Comparison of ENCODE assay signal across 1 cellular context in the genomic region with DNA sequence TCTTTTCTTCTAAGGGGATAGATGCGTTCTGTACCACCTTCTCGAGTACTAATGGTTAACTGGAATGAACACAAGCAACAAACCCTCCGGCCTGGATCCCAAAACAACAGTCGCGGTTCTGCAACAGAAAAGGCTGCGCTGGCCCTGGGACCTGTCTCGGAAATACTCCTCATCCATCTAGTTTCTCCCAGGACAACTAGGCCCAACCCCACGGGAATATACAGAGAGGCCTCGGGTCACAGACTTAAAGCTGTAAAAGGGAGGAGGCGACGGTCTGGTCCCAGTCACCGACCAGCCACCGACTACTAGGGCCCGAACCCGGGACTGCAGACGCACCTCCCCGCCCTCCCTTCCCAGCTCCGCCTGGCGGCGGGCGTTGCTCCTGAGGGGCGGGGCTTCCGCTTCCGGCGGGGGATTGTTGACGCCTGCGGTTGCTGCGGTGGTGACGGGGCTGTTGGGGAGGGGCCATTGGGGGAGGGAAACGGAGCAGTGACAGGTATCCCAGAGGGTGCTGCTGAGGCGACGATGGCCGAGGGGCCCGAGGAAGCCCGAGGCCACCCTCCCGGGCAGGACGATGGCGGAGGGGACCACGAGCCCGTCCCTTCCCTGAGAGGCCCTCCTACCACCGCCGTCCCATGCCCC.
TF ChIP-seq lines count a peak whose summit lies in the region.

A gene with protein sequence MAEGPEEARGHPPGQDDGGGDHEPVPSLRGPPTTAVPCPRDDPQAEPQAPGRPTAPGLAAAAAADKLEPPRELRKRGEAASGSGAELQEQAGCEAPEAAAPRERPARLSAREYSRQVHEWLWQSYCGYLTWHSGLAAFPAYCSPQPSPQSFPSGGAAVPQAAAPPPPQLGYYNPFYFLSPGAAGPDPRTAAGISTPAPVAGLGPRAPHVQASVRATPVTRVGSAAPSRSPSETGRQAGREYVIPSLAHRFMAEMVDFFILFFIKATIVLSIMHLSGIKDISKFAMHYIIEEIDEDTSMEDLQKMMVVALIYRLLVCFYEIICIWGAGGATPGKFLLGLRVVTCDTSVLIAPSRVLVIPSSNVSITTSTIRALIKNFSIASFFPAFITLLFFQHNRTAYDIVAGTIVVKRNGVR (plus strand): TSS at position 418 of the 642 bp plus-strand sequence. CDS start 108 bp downstream, at position 526.

TF ChIP-seq in HEK293, 187 proteins besides CTCF, POLR2A, EP300 and RAD21 (continued from another document and continues in another):
- TF ChIP-seq, protein P1, sequence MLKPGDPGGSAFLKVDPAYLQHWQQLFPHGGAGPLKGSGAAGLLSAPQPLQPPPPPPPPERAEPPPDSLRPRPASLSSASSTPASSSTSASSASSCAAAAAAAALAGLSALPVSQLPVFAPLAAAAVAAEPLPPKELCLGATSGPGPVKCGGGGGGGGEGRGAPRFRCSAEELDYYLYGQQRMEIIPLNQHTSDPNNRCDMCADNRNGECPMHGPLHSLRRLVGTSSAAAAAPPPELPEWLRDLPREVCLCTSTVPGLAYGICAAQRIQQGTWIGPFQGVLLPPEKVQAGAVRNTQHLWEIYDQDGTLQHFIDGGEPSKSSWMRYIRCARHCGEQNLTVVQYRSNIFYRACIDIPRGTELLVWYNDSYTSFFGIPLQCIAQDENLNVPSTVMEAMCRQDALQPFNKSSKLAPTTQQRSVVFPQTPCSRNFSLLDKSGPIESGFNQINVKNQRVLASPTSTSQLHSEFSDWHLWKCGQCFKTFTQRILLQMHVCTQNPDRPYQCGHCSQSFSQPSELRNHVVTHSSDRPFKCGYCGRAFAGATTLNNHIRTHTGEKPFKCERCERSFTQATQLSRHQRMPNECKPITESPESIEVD (tag by site-specific recombination; IDR thresholded peaks at IDR 0.05): no peak
- TF ChIP-seq ZNF416 (tag by site-specific recombination; IDR thresholded peaks at IDR 0.05): no peak
- TF ChIP-seq SCRT2 (tag by site-specific recombination; IDR thresholded peaks at IDR 0.05): no peak; the same call in 1 of the 2 replicates
- TF ChIP-seq ZNF433 (tag by site-specific recombination; IDR thresholded peaks at IDR 0.05; ENCODE audit: low read depth): no peak
- TF ChIP-seq, protein P2, sequence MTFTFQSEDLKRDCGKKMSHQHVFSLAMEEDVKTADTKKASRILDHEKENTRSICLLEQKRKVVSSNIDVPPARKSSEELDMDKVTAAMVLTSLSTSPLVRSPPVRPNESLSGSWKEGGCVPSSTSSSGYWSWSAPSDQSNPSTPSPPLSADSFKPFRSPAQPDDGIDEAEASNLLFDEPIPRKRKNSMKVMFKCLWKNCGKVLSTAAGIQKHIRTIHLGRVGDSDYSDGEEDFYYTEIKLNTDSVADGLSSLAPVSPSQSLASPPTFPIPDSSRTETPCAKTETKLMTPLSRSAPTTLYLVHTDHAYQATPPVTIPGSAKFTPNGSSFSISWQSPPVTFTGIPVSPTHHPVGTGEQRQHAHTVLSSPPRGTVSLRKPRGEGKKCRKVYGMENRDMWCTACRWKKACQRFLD (tag by site-specific recombination; IDR thresholded peaks at IDR 0.05): no peak
- TF ChIP-seq, protein P3, sequence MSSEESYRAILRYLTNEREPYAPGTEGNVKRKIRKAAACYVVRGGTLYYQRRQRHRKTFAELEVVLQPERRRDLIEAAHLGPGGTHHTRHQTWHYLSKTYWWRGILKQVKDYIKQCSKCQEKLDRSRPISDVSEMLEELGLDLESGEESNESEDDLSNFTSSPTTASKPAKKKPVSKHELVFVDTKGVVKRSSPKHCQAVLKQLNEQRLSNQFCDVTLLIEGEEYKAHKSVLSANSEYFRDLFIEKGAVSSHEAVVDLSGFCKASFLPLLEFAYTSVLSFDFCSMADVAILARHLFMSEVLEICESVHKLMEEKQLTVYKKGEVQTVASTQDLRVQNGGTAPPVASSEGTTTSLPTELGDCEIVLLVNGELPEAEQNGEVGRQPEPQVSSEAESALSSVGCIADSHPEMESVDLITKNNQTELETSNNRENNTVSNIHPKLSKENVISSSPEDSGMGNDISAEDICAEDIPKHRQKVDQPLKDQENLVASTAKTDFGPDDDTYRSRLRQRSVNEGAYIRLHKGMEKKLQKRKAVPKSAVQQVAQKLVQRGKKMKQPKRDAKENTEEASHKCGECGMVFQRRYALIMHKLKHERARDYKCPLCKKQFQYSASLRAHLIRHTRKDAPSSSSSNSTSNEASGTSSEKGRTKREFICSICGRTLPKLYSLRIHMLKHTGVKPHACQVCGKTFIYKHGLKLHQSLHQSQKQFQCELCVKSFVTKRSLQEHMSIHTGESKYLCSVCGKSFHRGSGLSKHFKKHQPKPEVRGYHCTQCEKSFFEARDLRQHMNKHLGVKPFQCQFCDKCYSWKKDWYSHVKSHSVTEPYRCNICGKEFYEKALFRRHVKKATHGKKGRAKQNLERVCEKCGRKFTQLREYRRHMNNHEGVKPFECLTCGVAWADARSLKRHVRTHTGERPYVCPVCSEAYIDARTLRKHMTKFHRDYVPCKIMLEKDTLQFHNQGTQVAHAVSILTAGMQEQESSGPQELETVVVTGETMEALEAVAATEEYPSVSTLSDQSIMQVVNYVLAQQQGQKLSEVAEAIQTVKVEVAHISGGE (tag by site-specific recombination; conservative IDR thresholded peaks at IDR 0.05; ENCODE audit: low read depth): peak; percentile 87
- TF ChIP-seq, protein P4, sequence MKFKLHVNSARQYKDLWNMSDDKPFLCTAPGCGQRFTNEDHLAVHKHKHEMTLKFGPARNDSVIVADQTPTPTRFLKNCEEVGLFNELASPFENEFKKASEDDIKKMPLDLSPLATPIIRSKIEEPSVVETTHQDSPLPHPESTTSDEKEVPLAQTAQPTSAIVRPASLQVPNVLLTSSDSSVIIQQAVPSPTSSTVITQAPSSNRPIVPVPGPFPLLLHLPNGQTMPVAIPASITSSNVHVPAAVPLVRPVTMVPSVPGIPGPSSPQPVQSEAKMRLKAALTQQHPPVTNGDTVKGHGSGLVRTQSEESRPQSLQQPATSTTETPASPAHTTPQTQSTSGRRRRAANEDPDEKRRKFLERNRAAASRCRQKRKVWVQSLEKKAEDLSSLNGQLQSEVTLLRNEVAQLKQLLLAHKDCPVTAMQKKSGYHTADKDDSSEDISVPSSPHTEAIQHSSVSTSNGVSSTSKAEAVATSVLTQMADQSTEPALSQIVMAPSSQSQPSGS (tag by site-specific recombination; IDR thresholded peaks at IDR 0.05; ENCODE audit: low read depth): no peak
- TF ChIP-seq ZNF121 (tag by site-specific recombination; IDR thresholded peaks at IDR 0.05): no peak
- no peak for TF ChIP-seq ZNF155 (tag by site-specific recombination; IDR thresholded peaks at IDR 0.05)
- no peak for TF ChIP-seq ZFHX2 (tag by site-specific recombination; conservative IDR thresholded peaks at IDR 0.05)
- no peak for TF ChIP-seq ZNF555 (tag by site-specific recombination; conservative IDR thresholded peaks at IDR 0.05)
- TF ChIP-seq YY1 (tag by site-specific recombination; IDR thresholded peaks at IDR 0.05): 0 out of 2 replicates have a peak, but pooled peaks have one; percentile 31
- TF ChIP-seq, protein P5, sequence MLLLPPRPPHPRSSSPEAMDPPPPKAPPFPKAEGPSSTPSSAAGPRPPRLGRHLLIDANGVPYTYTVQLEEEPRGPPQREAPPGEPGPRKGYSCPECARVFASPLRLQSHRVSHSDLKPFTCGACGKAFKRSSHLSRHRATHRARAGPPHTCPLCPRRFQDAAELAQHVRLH (tag by site-specific recombination; IDR thresholded peaks at IDR 0.05): 0 out of 2 replicates have a peak, but pooled peaks have one; percentile 19
- TF ChIP-seq, protein P6, sequence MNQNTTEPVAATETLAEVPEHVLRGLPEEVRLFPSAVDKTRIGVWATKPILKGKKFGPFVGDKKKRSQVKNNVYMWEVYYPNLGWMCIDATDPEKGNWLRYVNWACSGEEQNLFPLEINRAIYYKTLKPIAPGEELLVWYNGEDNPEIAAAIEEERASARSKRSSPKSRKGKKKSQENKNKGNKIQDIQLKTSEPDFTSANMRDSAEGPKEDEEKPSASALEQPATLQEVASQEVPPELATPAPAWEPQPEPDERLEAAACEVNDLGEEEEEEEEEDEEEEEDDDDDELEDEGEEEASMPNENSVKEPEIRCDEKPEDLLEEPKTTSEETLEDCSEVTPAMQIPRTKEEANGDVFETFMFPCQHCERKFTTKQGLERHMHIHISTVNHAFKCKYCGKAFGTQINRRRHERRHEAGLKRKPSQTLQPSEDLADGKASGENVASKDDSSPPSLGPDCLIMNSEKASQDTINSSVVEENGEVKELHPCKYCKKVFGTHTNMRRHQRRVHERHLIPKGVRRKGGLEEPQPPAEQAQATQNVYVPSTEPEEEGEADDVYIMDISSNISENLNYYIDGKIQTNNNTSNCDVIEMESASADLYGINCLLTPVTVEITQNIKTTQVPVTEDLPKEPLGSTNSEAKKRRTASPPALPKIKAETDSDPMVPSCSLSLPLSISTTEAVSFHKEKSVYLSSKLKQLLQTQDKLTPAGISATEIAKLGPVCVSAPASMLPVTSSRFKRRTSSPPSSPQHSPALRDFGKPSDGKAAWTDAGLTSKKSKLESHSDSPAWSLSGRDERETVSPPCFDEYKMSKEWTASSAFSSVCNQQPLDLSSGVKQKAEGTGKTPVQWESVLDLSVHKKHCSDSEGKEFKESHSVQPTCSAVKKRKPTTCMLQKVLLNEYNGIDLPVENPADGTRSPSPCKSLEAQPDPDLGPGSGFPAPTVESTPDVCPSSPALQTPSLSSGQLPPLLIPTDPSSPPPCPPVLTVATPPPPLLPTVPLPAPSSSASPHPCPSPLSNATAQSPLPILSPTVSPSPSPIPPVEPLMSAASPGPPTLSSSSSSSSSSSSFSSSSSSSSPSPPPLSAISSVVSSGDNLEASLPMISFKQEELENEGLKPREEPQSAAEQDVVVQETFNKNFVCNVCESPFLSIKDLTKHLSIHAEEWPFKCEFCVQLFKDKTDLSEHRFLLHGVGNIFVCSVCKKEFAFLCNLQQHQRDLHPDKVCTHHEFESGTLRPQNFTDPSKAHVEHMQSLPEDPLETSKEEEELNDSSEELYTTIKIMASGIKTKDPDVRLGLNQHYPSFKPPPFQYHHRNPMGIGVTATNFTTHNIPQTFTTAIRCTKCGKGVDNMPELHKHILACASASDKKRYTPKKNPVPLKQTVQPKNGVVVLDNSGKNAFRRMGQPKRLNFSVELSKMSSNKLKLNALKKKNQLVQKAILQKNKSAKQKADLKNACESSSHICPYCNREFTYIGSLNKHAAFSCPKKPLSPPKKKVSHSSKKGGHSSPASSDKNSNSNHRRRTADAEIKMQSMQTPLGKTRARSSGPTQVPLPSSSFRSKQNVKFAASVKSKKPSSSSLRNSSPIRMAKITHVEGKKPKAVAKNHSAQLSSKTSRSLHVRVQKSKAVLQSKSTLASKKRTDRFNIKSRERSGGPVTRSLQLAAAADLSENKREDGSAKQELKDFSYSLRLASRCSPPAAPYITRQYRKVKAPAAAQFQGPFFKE (tag by site-specific recombination; IDR thresholded peaks at IDR 0.05; ENCODE audit: borderline replicate concordance): no peak
- no peak for TF ChIP-seq TRIM28 (IDR thresholded peaks at IDR 0.05; ENCODE audit: borderline replicate concordance, low read length)
- TF ChIP-seq, protein P7, sequence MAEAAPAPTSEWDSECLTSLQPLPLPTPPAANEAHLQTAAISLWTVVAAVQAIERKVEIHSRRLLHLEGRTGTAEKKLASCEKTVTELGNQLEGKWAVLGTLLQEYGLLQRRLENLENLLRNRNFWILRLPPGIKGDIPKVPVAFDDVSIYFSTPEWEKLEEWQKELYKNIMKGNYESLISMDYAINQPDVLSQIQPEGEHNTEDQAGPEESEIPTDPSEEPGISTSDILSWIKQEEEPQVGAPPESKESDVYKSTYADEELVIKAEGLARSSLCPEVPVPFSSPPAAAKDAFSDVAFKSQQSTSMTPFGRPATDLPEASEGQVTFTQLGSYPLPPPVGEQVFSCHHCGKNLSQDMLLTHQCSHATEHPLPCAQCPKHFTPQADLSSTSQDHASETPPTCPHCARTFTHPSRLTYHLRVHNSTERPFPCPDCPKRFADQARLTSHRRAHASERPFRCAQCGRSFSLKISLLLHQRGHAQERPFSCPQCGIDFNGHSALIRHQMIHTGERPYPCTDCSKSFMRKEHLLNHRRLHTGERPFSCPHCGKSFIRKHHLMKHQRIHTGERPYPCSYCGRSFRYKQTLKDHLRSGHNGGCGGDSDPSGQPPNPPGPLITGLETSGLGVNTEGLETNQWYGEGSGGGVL (tag by site-specific recombination; IDR thresholded peaks at IDR 0.05): peak; percentile 29; the same call in 1 of the 2 replicates
- TF ChIP-seq ZNF585B (tag by site-specific recombination; IDR thresholded peaks at IDR 0.05): no peak
- no peak for TF ChIP-seq ZNF23 (tag by site-specific recombination; IDR thresholded peaks at IDR 0.05; ENCODE audit: borderline replicate concordance)
- TF ChIP-seq, protein P8, sequence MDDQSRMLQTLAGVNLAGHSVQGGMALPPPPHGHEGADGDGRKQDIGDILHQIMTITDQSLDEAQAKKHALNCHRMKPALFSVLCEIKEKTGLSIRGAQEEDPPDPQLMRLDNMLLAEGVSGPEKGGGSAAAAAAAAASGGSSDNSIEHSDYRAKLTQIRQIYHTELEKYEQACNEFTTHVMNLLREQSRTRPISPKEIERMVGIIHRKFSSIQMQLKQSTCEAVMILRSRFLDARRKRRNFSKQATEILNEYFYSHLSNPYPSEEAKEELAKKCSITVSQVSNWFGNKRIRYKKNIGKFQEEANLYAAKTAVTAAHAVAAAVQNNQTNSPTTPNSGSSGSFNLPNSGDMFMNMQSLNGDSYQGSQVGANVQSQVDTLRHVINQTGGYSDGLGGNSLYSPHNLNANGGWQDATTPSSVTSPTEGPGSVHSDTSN (CRISPR knock-in tag; IDR thresholded peaks at IDR 0.05): no peak; the same call in 1 of the 2 replicates
- TF ChIP-seq MYNN (tag by site-specific recombination; IDR thresholded peaks at IDR 0.05; ENCODE audit: borderline replicate concordance): no peak
- TF ChIP-seq KLF16 (tag by site-specific recombination; IDR thresholded peaks at IDR 0.05): no peak
- TF ChIP-seq ZSCAN30 (tag by site-specific recombination; IDR thresholded peaks at IDR 0.05): peak; percentile 5; the same call in 1 of the 2 replicates
- TF ChIP-seq BCL11A (tag by site-specific recombination; IDR thresholded peaks at IDR 0.05; ENCODE audit: low read depth): no peak
- TF ChIP-seq ZBTB7A (tag by site-specific recombination; IDR thresholded peaks at IDR 0.05; ENCODE audit: low read depth): no peak
- no peak for TF ChIP-seq ZNF146 (tag by site-specific recombination; IDR thresholded peaks at IDR 0.05)
- TF ChIP-seq ZNF266 (tag by site-specific recombination; IDR thresholded peaks at IDR 0.05; ENCODE audit: low read depth): no peak
- TF ChIP-seq ZNF558 (tag by site-specific recombination; IDR thresholded peaks at IDR 0.05): no peak
- TF ChIP-seq ZNF600 (tag by site-specific recombination; IDR thresholded peaks at IDR 0.05): peak; percentile 57
- no peak for TF ChIP-seq ZSCAN16 (tag by site-specific recombination; IDR thresholded peaks at IDR 0.05)
- no peak for TF ChIP-seq ZNF248 (tag by site-specific recombination; IDR thresholded peaks at IDR 0.05)
- no peak for TF ChIP-seq ZBTB48 (tag by site-specific recombination; IDR thresholded peaks at IDR 0.05)
- no peak for TF ChIP-seq HOXD13 (CRISPR knock-in tag; IDR thresholded peaks at IDR 0.05; ENCODE audit: borderline replicate concordance)
- TF ChIP-seq ZNF366 (tag by site-specific recombination; conservative IDR thresholded peaks at IDR 0.05): no peak
- TF ChIP-seq ZNF2 (tag by site-specific recombination; IDR thresholded peaks at IDR 0.05): peak; percentile 60; the same call in 1 of the 2 replicates
- no peak; the same call in 1 of the 2 replicates for TF ChIP-seq ZNF501 (tag by site-specific recombination; IDR thresholded peaks at IDR 0.05)
